32 cellular contexts compared by ENCODE assay signal in genomic region chr11:36609383-36609782, GRCh38. TPM values are rescaled to one million over a fixed set of nuclear protein-coding genes. Genes with fewer than 3 reads are reported as not detected.
"Had no signal": no experiment of that assay in that cellular context is flagged by ENCODE, and none has a peak within 500 bp of the region (broad histone marks: within the 10 kb centered on the region; RNA-seq: fewer than 3 reads in every experiment).

No MANE protein-coding gene starts in this region.

- H3K9me3 ChIP-seq: SJSA1, SK-N-SH had no signal

- ATAC-seq: Panc1 had no signal

- H3K4me1 ChIP-seq: SJSA1 had no signal

- H3K4me3 ChIP-seq: PC-9, SJSA1 had no signal

- H3K9ac ChIP-seq: KMS-11, SK-N-SH had no signal

- H3K27ac ChIP-seq: KMS-11, PC-9, RWPE1, SJSA1 had no signal

- H3K4me2 ChIP-seq: KMS-11, PC-9, SK-N-SH had no signal

- DNase-seq: Karpas-422, MM.1S, MV-4-11, NCI-H1092, NCI-H1105, NCI-H1417 treated with DMSO at 0.1 percent for 48 hours, NCI-H1436 treated with DMSO at 0.1 percent for 48 hours, NCI-H1694 treated with DMSO at 0.1 percent for 48 hours, NCI-H187 treated with DMSO at 0.1 percent for 48 hours, NCI-H2029, NCI-H2081, NCI-H2171 treated with DMSO at 0.1 percent for 48 hours, NCI-H2227 treated with DMSO at 0.1 percent for 48 hours, NCI-H345, NCI-H446, NCI-H510A treated with DMSO at 0.1 percent for 48 hours, NCI-H524 treated with DMSO at 0.1 percent for 48 hours, NCI-H526 treated with DMSO at 0.1 percent for 48 hours, NCI-H82, PC-9, Right ventricle myocardium superior, SHP77 treated with DMSO at 0.1 percent for 48 hours, SK-N-SH, SW 1271 had no signal

- H2AFZ ChIP-seq: PC-9 had no signal

- H3K36me3 ChIP-seq: SJSA1 had no signal

- H3K27me3 ChIP-seq: SJSA1 had no signal

RNA-seq across cellular contexts. Expression of gene RAG2, which starts 11.3 kb away (rescaled TPM):
- total RNA-seq: LHCN-M2, MCF 10A, NCI-H460, PC-9, Right ventricle myocardium superior, RPMI7951, SJSA1 had no signal
